ENCODE assay signal across 21 cellular contexts in genomic region chr3:67311440-67311839, GRCh38.
A peak's percentile ranks its signal among the peaks of the same experiment; 100 is the strongest.
DNase-seq lines count a peak whose midpoint lies in the region; ATAC-seq and TF ChIP-seq lines count a peak whose summit lies in the region.
"Had no signal": no experiment of that assay in that cellular context is flagged by ENCODE, and none has a peak within 500 bp of the region (broad histone marks: within the 10 kb centered on the region; RNA-seq: fewer than 3 reads in every experiment).

No MANE protein-coding gene starts in this region.

- POLR2A ChIA-PET in WTC11 (lab: Charles Lee) = no interaction called here
- POLR2A ChIA-PET in CD4-positive, alpha-beta memory T cell (lab: Charles Lee; ENCODE audit: partially characterized antibody) = no interaction called here

- no peak overlapping the region for H3K18ac ChIP-seq in trophoblast cell (ENCODE audit: low read length)

- peak overlapping the region; percentile 91 for H3K27ac ChIP-seq in trophoblast cell (ENCODE audit: low read depth, low read length)
- no peak overlapping the region for H3K27ac ChIP-seq in CD4-positive, alpha-beta memory T cell (ENCODE audit: low read depth, low read length)
- H3K27ac ChIP-seq: 22Rv1, BLaER1, C4-2B had no signal

- TF ChIP-seq CTCF in WTC11 (IDR thresholded peaks at IDR 0.05) = no peak

- H3K4me3 Mint-ChIP-seq in WTC11 = no peak overlapping the region
- no peak overlapping the region for H3K4me3 Mint-ChIP-seq in CD4-positive, alpha-beta memory T cell
- H3K4me3 Mint-ChIP-seq: B cell; CD4-positive, CD25-positive, alpha-beta regulatory T cell; CD8-positive, alpha-beta memory T cell had no signal

- H3K9me3 ChIP-seq in trophoblast cell (ENCODE audit: insufficient read depth, low read depth, low read length) = no peaks in the 10 kb centered on the region
- no peaks in the 10 kb centered on the region for H3K9me3 ChIP-seq in CD4-positive, alpha-beta memory T cell (ENCODE audit: control insufficient read depth in 1 of 2, low read length in 2 of 2)
- H3K9me3 ChIP-seq: BLaER1 had no signal

- H3K36me3 ChIP-seq in trophoblast cell (ENCODE audit: control insufficient read depth in 1 of 2, insufficient read depth in 2 of 2, low read length in 2 of 2) = no peaks in the 10 kb centered on the region
- H3K36me3 ChIP-seq in CD4-positive, alpha-beta memory T cell (ENCODE audit: insufficient read depth, low read length) = no peaks in the 10 kb centered on the region
- H3K36me3 ChIP-seq: BLaER1 had no signal

- no peak overlapping the region for H3K14ac ChIP-seq in trophoblast cell (ENCODE audit: low read length)

- H2AK5ac ChIP-seq in trophoblast cell (ENCODE audit: low read length) = no peak overlapping the region

- WGBS in trophoblast cell (ENCODE audit: extremely low coverage, insufficient coverage, insufficient read length) = no CpG with 5 or more reads among the region's 4 CpGs

- H4K91ac ChIP-seq in trophoblast cell (ENCODE audit: low read depth, low read length) = peak overlapping the region; percentile 32

- H3K27ac Mint-ChIP-seq in WTC11 = no peak overlapping the region
- H3K27ac Mint-ChIP-seq in CD4-positive, alpha-beta memory T cell = no peak overlapping the region
- H3K27ac Mint-ChIP-seq: B cell; CD4-positive, CD25-positive, alpha-beta regulatory T cell; CD8-positive, alpha-beta memory T cell had no signal

- H3K4me1 Mint-ChIP-seq in WTC11 = peaks cover 17% of the 10 kb centered on the region
- no peaks in the 10 kb centered on the region for H3K4me1 Mint-ChIP-seq in CD4-positive, alpha-beta memory T cell
- H3K4me1 Mint-ChIP-seq: B cell; CD4-positive, CD25-positive, alpha-beta regulatory T cell; CD8-positive, alpha-beta memory T cell had no signal

- peak overlapping the region; percentile 72 for H2BK120ac ChIP-seq in trophoblast cell (ENCODE audit: insufficient read depth, low read length, poor library complexity)

- peak overlapping the region; percentile 44 for H3K4me2 ChIP-seq in trophoblast cell (ENCODE audit: low read length)
- H3K4me2 ChIP-seq: BLaER1 had no signal

- no peaks in the 10 kb centered on the region for H3K27me3 Mint-ChIP-seq in WTC11 (ENCODE audit: low read depth)
- H3K27me3 Mint-ChIP-seq in CD4-positive, alpha-beta memory T cell = peaks cover 1 to 4% of the 10 kb centered on the region in 2 donors
- H3K27me3 Mint-ChIP-seq: CD4-positive, CD25-positive, alpha-beta regulatory T cell had no signal

- H3K4ac ChIP-seq in trophoblast cell (ENCODE audit: low read depth, low read length) = no peak overlapping the region

- no peak overlapping the region for H3K23ac ChIP-seq in trophoblast cell (ENCODE audit: low read length)

- no peaks in the 10 kb centered on the region for H3K27me3 ChIP-seq in trophoblast cell (ENCODE audit: insufficient read depth, low read length)
- no peaks in the 10 kb centered on the region for H3K27me3 ChIP-seq in CD4-positive, alpha-beta memory T cell (ENCODE audit: insufficient read depth, low read length)
- H3K27me3 ChIP-seq: BLaER1 had no signal

- no peak overlapping the region for H4K12ac ChIP-seq in trophoblast cell (ENCODE audit: low read depth, low read length)

- H3K79me2 ChIP-seq in trophoblast cell (ENCODE audit: control insufficient read depth, insufficient read depth, low read length, poor library complexity) = no peaks in the 10 kb centered on the region

- DNase-seq in ELF-1 (ENCODE audit: low read depth, low spot score) = peak; percentile 70
- DNase-seq in WTC11 (ENCODE audit: low spot score) = no peak
- peak; percentile 13 for DNase-seq in iPS-NIHi7 (ENCODE audit: extremely low spot score)
- DNase-seq in trophoblast cell = no peak
- no peak for DNase-seq in CD4-positive, alpha-beta memory T cell
- DNase-seq in NCI-H510A treated with DMSO at 0.1 percent for 48 hours (lab: John Stamatoyannopoulos, UW) = no peak
- DNase-seq: CD4-positive, CD25-positive, alpha-beta regulatory T cell; CD8-positive, alpha-beta memory T cell; DMS 273 treated with DMSO at 0.1 percent for 48 hours; DMS79; EL; GF-D8; GOT3; H7; HCEC 1CT had no signal

- peak overlapping the region; percentile 49 for H2BK12ac ChIP-seq in trophoblast cell (ENCODE audit: low read length)

- H3K9me3 Mint-ChIP-seq in WTC11 = peaks cover 7% of the 10 kb centered on the region; the same call in 1 of the 2 replicates
- peaks cover 0 to 2% (median 0%) of the 10 kb centered on the region in 8 donors for H3K9me3 Mint-ChIP-seq in CD4-positive, alpha-beta memory T cell

- no peak overlapping the region for H4K8ac ChIP-seq in trophoblast cell (ENCODE audit: low read depth, low read length)

- CTCF ChIA-PET in WTC11 (lab: Charles Lee) = no interaction called here
- CTCF ChIA-PET in CD4-positive, alpha-beta memory T cell (lab: Charles Lee; ENCODE audit: partially characterized antibody) = no interaction called here

- no peak overlapping the region for H2AFZ ChIP-seq in trophoblast cell (ENCODE audit: insufficient read depth, low read length, poor library complexity)

- peaks cover 0 to 8% of the 10 kb centered on the region in 2 experiments for H3K4me1 ChIP-seq in trophoblast cell (ENCODE audit: control insufficient read depth in 1 of 2, insufficient read depth in 2 of 2, low read length in 2 of 2)
- no peaks in the 10 kb centered on the region for H3K4me1 ChIP-seq in CD4-positive, alpha-beta memory T cell (ENCODE audit: insufficient read depth, low read length)
- H3K4me1 ChIP-seq: BLaER1 had no signal

- H3K9ac ChIP-seq in trophoblast cell (ENCODE audit: low read length) = no peak overlapping the region
- H3K9ac ChIP-seq: BLaER1 had no signal

- H2BK5ac ChIP-seq in trophoblast cell (ENCODE audit: low read depth, low read length, poor library complexity) = peak overlapping the region; percentile 77

- no peaks in the 10 kb centered on the region for H3K36me3 Mint-ChIP-seq in WTC11
- no peaks in the 10 kb centered on the region for H3K36me3 Mint-ChIP-seq in CD4-positive, alpha-beta memory T cell
- H3K36me3 Mint-ChIP-seq: CD4-positive, CD25-positive, alpha-beta regulatory T cell; CD8-positive, alpha-beta memory T cell had no signal

- H3K4me3 ChIP-seq in trophoblast cell (ENCODE audit: low read depth, low read length) = no peak overlapping the region
- no peak overlapping the region for H3K4me3 ChIP-seq in CD4-positive, alpha-beta memory T cell (ENCODE audit: low read length in 2 of 2)
- H3K4me3 ChIP-seq: BLaER1 had no signal

- intact Hi-C loops in CD4-positive, alpha-beta memory T cell (cut with micrococcal nuclease) = no loop called here

- peaks cover 6% of the 10 kb centered on the region for H3K79me1 ChIP-seq in trophoblast cell (ENCODE audit: low read length)

- ATAC-seq in WTC11 = peak; percentile 62
- no peak for ATAC-seq in HG02970 (IDR thresholded peaks at IDR 0.05; ENCODE audit: low FRiP score, unreplicated experiment)
- ATAC-seq in HG03432 (IDR thresholded peaks at IDR 0.05; ENCODE audit: unreplicated experiment) = no peak

TF ChIP-seq in WTC11, 78 proteins besides CTCF, POLR2A, EP300 and RAD21:
- TF ChIP-seq HMGXB4 (CRISPR knock-in tag; IDR thresholded peaks at IDR 0.05) (no peak), TP53 (CRISPR knock-in tag; IDR thresholded peaks at IDR 0.05) (no peak), GTF2I (CRISPR knock-in tag; conservative IDR thresholded peaks at IDR 0.05) (no peak), AFF4 (CRISPR knock-in tag; IDR thresholded peaks at IDR 0.05; ENCODE audit: borderline replicate concordance) (no peak), ZNF671 (CRISPR knock-in tag; IDR thresholded peaks at IDR 0.05) (no peak), CBFB (CRISPR knock-in tag; IDR thresholded peaks at IDR 0.05; ENCODE audit: low read depth) (no peak)
- TF ChIP-seq, protein P1, sequence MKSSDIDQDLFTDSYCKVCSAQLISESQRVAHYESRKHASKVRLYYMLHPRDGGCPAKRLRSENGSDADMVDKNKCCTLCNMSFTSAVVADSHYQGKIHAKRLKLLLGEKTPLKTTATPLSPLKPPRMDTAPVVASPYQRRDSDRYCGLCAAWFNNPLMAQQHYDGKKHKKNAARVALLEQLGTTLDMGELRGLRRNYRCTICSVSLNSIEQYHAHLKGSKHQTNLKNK (CRISPR knock-in tag; IDR thresholded peaks at IDR 0.05) = no peak

Comparison
In these comparisons a context has a peak if more than half of its experiments do, and no peak if none do; other contexts are left out.
1. DNase-seq: peak in ELF-1 (single experiment) and iPS-NIHi7 (single experiment); none in WTC11 (single experiment), trophoblast cell (0 of 2), CD4-positive, alpha-beta memory T cell (0 of 5) and NCI-H510A treated with DMSO at 0.1 percent for 48 hours (single experiment).